In the genomic region with DNA sequence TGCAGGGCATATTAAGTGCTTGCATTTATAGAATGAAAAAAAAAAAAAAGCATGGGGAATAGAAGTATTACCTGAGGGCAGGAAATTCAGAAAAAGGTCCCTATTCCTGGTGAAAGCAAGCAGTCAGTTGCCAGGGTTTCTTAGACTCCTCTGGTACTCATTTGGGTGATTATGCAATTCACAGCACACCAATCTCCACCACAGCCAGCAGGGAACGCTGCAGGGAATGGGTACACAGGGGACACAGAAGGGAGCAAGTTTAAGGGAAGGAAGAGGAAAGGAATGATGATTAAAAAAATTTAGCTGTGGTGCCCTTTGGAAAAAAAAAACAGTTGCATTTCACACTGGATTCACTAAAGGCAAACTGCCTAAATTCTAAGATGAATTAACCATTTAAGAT, we compare ENCODE assay signal across 9 cellular contexts. TPM values are rescaled to one million over a fixed set of nuclear protein-coding genes. Genes with fewer than 3 reads are reported as not detected.
DNase-seq lines count a peak whose midpoint lies in the region; ATAC-seq and TF ChIP-seq lines count a peak whose summit lies in the region.
"Had no signal": no experiment of that assay in that cellular context is flagged by ENCODE, and none has a peak within 500 bp of the region (broad histone marks: within the 10 kb centered on the region; RNA-seq: fewer than 3 reads in every experiment).

No MANE protein-coding gene starts in this region.

- peaks cover 8% of the 10 kb centered on the region for H3K36me3 Mint-ChIP-seq in activated naive CD4-positive, alpha-beta T cell treated with anti-CD3 and anti-CD28 coated beads, Interleukin-2, amount 50 U/mL, for 24 hours

- H3K4me3 ChIP-seq in Panc1 (ENCODE audit: low read depth in 2 of 2, low read length in 2 of 2) = no peak overlapping the region
- H3K4me3 ChIP-seq in esophagus muscularis mucosa = no peak overlapping the region
- peak overlapping the region; percentile 29 for H3K4me3 ChIP-seq in osteoblast (ENCODE audit: insufficient read depth, low read length)
- H3K4me3 ChIP-seq: skin epidermis had no signal

- H3K4me1 ChIP-seq in Panc1 (ENCODE audit: control insufficient read depth, insufficient read depth, low read length) (peaks cover 11% of the 10 kb centered on the region; the same call in 1 of the 2 replicates), esophagus muscularis mucosa (peaks cover 36 to 56% (median 40%) of the 10 kb centered on the region in 4 donors), osteoblast (ENCODE audit: insufficient read depth, low read length) (peaks cover 27% of the 10 kb centered on the region)

- H3K4me2 ChIP-seq in osteoblast (ENCODE audit: insufficient read depth, low read length) = peak overlapping the region; percentile 66

- no peak for DNase-seq in activated naive CD4-positive, alpha-beta T cell treated with anti-CD3 and anti-CD28 coated beads, Interleukin-2, amount 50 U/mL, for 16 hours
- no peak for DNase-seq in Panc1 (ENCODE audit: low read depth, low spot score)
- DNase-seq in esophagus muscularis mucosa (ENCODE audit: extremely low spot score) = no peak
- peak; percentile 35 for DNase-seq in osteoblast (ENCODE audit: insufficient read length, low spot score, missing footprints)
- no peak for DNase-seq in activated CD4-positive, CD25-positive, alpha-beta regulatory T cell treated with anti-CD3 and anti-CD28 coated beads, Interleukin-2, amount 50 U/mL, for 72 hours

- H3K27ac ChIP-seq in Panc1 (ENCODE audit: low read length) (no peak overlapping the region), esophagus muscularis mucosa (replicated peaks in 1 of 4) (peak overlapping the region in 3 of 4 donors; percentile 8 to 24 (median 10)), osteoblast (ENCODE audit: low read depth, low read length) (peak overlapping the region; percentile 56)

- intact Hi-C loops in Panc1 (cut with micrococcal nuclease; ENCODE audit: unreplicated experiment) (no loop called here), esophagus muscularis mucosa (cut with DNase I) (no loop called here)

- H3K27me3 ChIP-seq in Panc1 (ENCODE audit: control insufficient read depth, insufficient read depth, low read length) = no peaks in the 10 kb centered on the region
- H3K27me3 ChIP-seq in esophagus muscularis mucosa = no peaks in the 10 kb centered on the region
- no peaks in the 10 kb centered on the region for H3K27me3 ChIP-seq in osteoblast (ENCODE audit: insufficient read depth, low read length)

- ATAC-seq in Panc1 = peak; percentile 65; the same call in 1 of the 2 replicates
- no peak for ATAC-seq in GM19395 (IDR thresholded peaks at IDR 0.05; ENCODE audit: unreplicated experiment)
- no peak for ATAC-seq in HG03095 (IDR thresholded peaks at IDR 0.05; ENCODE audit: unreplicated experiment)

- H3K79me2 ChIP-seq in osteoblast (ENCODE audit: insufficient read depth, low read length) = peaks cover 91% of the 10 kb centered on the region

- WGBS in esophagus muscularis mucosa = 17% methylated on average over 1 of the region's 1 CpG

- no peaks in the 10 kb centered on the region for H3K27me3 Mint-ChIP-seq in activated naive CD4-positive, alpha-beta T cell treated with anti-CD3 and anti-CD28 coated beads, Interleukin-2, amount 50 U/mL, for 24 hours

- in situ Hi-C loops in Panc1 (cut with HindIII; ENCODE audit: low pct_unique_long_range_greater_than_20kb, low sequenced_read_pairs) = no loop called here

- TF ChIP-seq POLR2A in esophagus muscularis mucosa (IDR thresholded peaks at IDR 0.05; ENCODE audit: low read depth) = no peak

- CTCF ChIA-PET in Panc1 (lab: Charles Lee) = interaction anchor here (0.7 kb wide), 1 partner anchor 59 kb away, joined by 5 read pairs; no protein-coding TSS in a partner anchor

- H4K20me1 ChIP-seq in osteoblast (ENCODE audit: insufficient read depth, low read length) = peaks cover 20% of the 10 kb centered on the region

- peaks cover 57% of the 10 kb centered on the region for H3K4me1 Mint-ChIP-seq in activated naive CD4-positive, alpha-beta T cell treated with anti-CD3 and anti-CD28 coated beads, Interleukin-2, amount 50 U/mL, for 24 hours

- peak overlapping the region; percentile 57 for H3K27ac Mint-ChIP-seq in activated naive CD4-positive, alpha-beta T cell treated with anti-CD3 and anti-CD28 coated beads, Interleukin-2, amount 50 U/mL, for 24 hours

- H2AFZ ChIP-seq in osteoblast (ENCODE audit: low read length) = no peak overlapping the region

- no peaks in the 10 kb centered on the region for H3K9me3 Mint-ChIP-seq in activated naive CD4-positive, alpha-beta T cell treated with anti-CD3 and anti-CD28 coated beads, Interleukin-2, amount 50 U/mL, for 24 hours

- TF ChIP-seq EP300 in esophagus muscularis mucosa (IDR thresholded peaks at IDR 0.05) = no peak

- no TSS peak for BruUV-seq in Panc1 (replicated peaks; lab: Mats Ljungman, UMichigan)

- TF ChIP-seq CTCF in Panc1 (IDR thresholded peaks at IDR 0.05) (peak; percentile 50), esophagus muscularis mucosa (IDR thresholded peaks at IDR 0.05) (peak; percentile 31 to 50 (median 49)), osteoblast (IDR thresholded peaks at IDR 0.05; ENCODE audit: extremely low read depth, low read depth, low read length) (peak; percentile 57)

- H3K9me3 ChIP-seq in Panc1 (ENCODE audit: control insufficient read depth, insufficient read depth, low read depth, low read length) (no peaks in the 10 kb centered on the region), esophagus muscularis mucosa (no peaks in the 10 kb centered on the region), osteoblast (ENCODE audit: low read depth, low read length) (no peaks in the 10 kb centered on the region)

- H3K4me3 Mint-ChIP-seq in activated naive CD4-positive, alpha-beta T cell treated with anti-CD3 and anti-CD28 coated beads, Interleukin-2, amount 50 U/mL, for 24 hours = no peak overlapping the region

- H3K36me3 ChIP-seq in Panc1 (ENCODE audit: control insufficient read depth, insufficient read depth, low read length) (no peaks in the 10 kb centered on the region), esophagus muscularis mucosa (no peaks in the 10 kb centered on the region), osteoblast (ENCODE audit: insufficient read depth, low read length) (no peaks in the 10 kb centered on the region)

- POLR2A ChIA-PET in Panc1 (lab: Charles Lee) = no interaction called here

RNA-seq across cellular contexts. Expression of a gene that starts 14.2 kb away (rescaled TPM):
- total RNA-seq in Panc1 (2021; ENCODE audit: unreplicated experiment) = 32.2 TPM
- polyA plus RNA-seq in Panc1 (2012; ENCODE audit: insufficient read length) = 6.8 TPM
- total RNA-seq in esophagus muscularis mucosa = 10 to 100 TPM; 37.7 to 49.1 (median 43.2) TPM
- total RNA-seq in osteoblast = 55.7 and 64.8 TPM in 2 replicates
